9 cellular contexts compared by ENCODE assay signal in the genomic region with DNA sequence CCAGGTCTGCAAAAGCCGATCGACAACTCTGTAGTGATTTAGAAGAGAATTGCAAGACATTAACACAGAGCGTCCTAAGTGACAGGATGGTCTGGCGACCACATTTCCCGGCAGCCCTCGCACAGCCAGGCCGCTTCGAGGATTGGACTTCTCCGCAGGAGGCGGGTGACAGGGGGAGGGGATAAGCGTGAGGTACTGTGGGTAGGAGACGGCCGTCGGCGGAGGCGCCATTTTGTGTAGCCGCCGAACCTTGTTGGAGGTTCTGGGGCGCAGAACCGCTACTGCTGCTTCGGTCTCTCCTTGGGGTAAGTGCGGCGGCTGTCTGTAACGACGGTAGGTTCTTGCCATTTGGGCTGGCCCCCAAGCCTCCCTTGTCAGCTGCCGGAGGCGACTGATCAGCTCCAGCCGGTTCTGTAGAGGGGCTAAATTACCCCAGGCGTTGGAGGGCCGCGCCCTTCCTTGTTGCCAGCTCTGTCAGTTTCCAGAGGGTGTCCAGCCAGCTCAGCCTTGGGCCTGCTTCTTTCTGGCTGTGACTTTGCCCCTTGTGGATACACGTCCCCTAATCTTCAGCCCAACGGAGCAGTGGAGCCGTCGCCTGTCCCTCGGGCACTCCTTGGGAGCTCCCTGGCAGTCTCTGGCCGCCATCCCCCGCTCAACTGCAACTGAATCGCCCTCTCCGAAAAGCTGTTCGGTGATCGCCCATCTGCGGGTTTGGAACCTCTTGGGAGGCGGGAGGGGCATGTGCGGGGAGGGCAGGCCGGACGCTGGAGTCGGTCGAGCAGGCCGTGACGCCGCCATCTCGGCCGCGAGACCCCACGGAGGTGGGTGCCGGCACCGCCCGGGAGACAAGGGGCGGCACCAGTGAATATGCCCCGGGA. TPM values are rescaled to one million over a fixed set of nuclear protein-coding genes. Genes with fewer than 3 reads are reported as not detected.
DNase-seq lines count a peak whose midpoint lies in the region; ATAC-seq, FAIRE-seq and TF ChIP-seq lines count a peak whose summit lies in the region.
"Had no signal": no experiment of that assay in that cellular context is flagged by ENCODE, and none has a peak within 500 bp of the region (broad histone marks: within the 10 kb centered on the region; RNA-seq: fewer than 3 reads in every experiment).

A gene (plus strand): TSS at position 195 of the 878 bp plus-strand sequence. CDS start 1,516 bp downstream, outside the sequence.

- no peaks in the 10 kb centered on the region for H3K27me3 Mint-ChIP-seq in chondrocyte (ENCODE audit: low read depth)

- peak; percentile 60 for FAIRE-seq in kidney (lab: Jason Lieb, UNC)
- FAIRE-seq: colon had no signal

- peak; percentile 99 for ATAC-seq in GM19035 (IDR thresholded peaks at IDR 0.05; ENCODE audit: unreplicated experiment)
- ATAC-seq in HG03378 (IDR thresholded peaks at IDR 0.05; ENCODE audit: unreplicated experiment), result peak; percentile 95

- peaks cover 23 to 34% of the 10 kb centered on the region in 2 donors for H3K36me3 ChIP-seq in kidney (ENCODE audit: control insufficient read depth in 1 of 2, insufficient read depth in 2 of 2, low read length in 2 of 2)

- TF ChIP-seq CTCF in AG09319 (IDR thresholded peaks at IDR 0.05; ENCODE audit: low read depth, low read length) (no peak), chondrocyte (IDR thresholded peaks at IDR 0.05) (no peak), kidney (IDR thresholded peaks at IDR 0.05; ENCODE audit: borderline replicate concordance, extremely low read depth, insufficient read depth) (no peak)

- peak within 1 kb of the TSS; percentile 96 for H3K27ac ChIP-seq in kidney (ENCODE audit: low read depth in 2 of 2, low read length in 2 of 2)

- peak within 1 kb of the TSS; percentile 98 to 100 for H3K4me3 ChIP-seq in kidney (ENCODE audit: low read length in 2 of 2)

- no peaks in the 10 kb centered on the region for H3K9me3 ChIP-seq in kidney (ENCODE audit: control insufficient read depth in 1 of 2, low read length in 2 of 2)

- peak within 1 kb of the TSS; percentile 95 for H3K27ac Mint-ChIP-seq in chondrocyte (ENCODE audit: unreplicated experiment)

- H3K4me3 Mint-ChIP-seq in chondrocyte (ENCODE audit: unreplicated experiment), result peak within 1 kb of the TSS; percentile 95

- no peaks in the 10 kb centered on the region for H3K9me3 Mint-ChIP-seq in chondrocyte (ENCODE audit: low read depth)

- H3K4me1 ChIP-seq in kidney (ENCODE audit: control insufficient read depth in 1 of 2, insufficient read depth in 1 of 2, low read depth in 1 of 2, low read length in 2 of 2), result peaks cover 10 to 12% of the 10 kb centered on the region in 2 donors

- H3K36me3 Mint-ChIP-seq in chondrocyte (ENCODE audit: low read depth), result peaks cover 20% of the 10 kb centered on the region

- H3K4me1 Mint-ChIP-seq in chondrocyte (ENCODE audit: low read depth), result peaks cover 28% of the 10 kb centered on the region

- intact Hi-C loops in kidney (cut with DNase I), result no loop called here

- DNase-seq in AG09319 (ENCODE audit: extremely low read depth, low read depth) (peak; percentile 80), NCI-H510A treated with DMSO at 0.1 percent for 48 hours (lab: John Stamatoyannopoulos, UW) (peak; percentile 59), chondrocyte (ENCODE audit: low spot score) (peak; percentile 98), kidney (peak; percentile 97)
- DNase-seq in activated CD4-positive, alpha-beta T cell treated with anti-CD3 and anti-CD28 coated beads for 24 hours (ENCODE audit: low read depth in 2 of 2), result peak; percentile 87 to 91
- DNase-seq in stimulated activated CD4-positive, alpha-beta T cell treated with anti-CD3 and anti-CD28 coated beads, Interleukin-15, amount 100 ng/mL, for 24 hours, result peak; percentile 97

- peak within 1 kb of the TSS; percentile 99 to 100 for H3K9ac ChIP-seq in kidney (ENCODE audit: low read length in 2 of 2)

RNA-seq across cellular contexts. Expression of the gene that starts here (rescaled TPM):
- total RNA-seq in chondrocyte (119 to 147 TPM (median 127 TPM) in 3 replicates), kidney (149 TPM)
- polyA plus RNA-seq in kidney (ENCODE audit: insufficient read depth, low read depth, low replicate concordance), result 51.0 TPM

Comparison
In these comparisons a context has a peak if more than half of its experiments do, and no peak if none do; other contexts are left out.
1. Peak in every context shown above with its lines: DNase-seq, ATAC-seq, H3K4me3 ChIP-seq and H3K27ac ChIP-seq.